In the genomic region with DNA sequence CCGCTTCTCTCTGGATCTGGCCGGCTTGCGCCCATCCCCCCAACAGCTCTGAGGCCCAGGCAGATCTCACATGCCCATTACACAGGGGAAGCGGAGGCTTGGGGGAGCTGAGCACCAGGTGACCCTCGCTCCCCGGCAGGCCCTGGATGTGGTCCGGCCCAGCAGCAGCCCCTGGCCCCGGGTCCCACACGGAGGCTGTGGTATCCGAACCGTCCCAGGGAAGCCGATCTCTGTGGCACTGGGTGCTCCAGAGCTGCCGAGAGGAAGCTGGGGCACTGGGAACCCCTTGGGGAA, we compare ENCODE assay signal across 16 cellular contexts. TPM values are rescaled to one million over a fixed set of nuclear protein-coding genes. Genes with fewer than 3 reads are reported as not detected.
DNase-seq lines count a peak whose midpoint lies in the region; ATAC-seq and TF ChIP-seq lines count a peak whose summit lies in the region.
"Had no signal": no experiment of that assay in that cellular context is flagged by ENCODE, and none has a peak within 500 bp of the region (broad histone marks: within the 10 kb centered on the region; RNA-seq: fewer than 3 reads in every experiment).

No MANE protein-coding gene starts in this region.

- H3K27ac Mint-ChIP-seq in stimulated activated effector memory CD8-positive, alpha-beta T cell treated with anti-CD3 and anti-CD28 coated beads, Interleukin-12 subunit alpha, Interleukin-12 subunit beta, amount 100 ng/mL, for 72 hours = peak overlapping the region; percentile 89
- H3K27ac Mint-ChIP-seq: B cell; CD4-positive, alpha-beta T cell; HFFc6 had no signal

- H4K8ac ChIP-seq in mesenchymal stem cell (ENCODE audit: low read length) = no peak overlapping the region

- no peaks in the 10 kb centered on the region for H3K9me3 Mint-ChIP-seq in stimulated activated effector memory CD8-positive, alpha-beta T cell treated with anti-CD3 and anti-CD28 coated beads, Interleukin-12 subunit alpha, Interleukin-12 subunit beta, amount 100 ng/mL, for 72 hours
- H3K9me3 Mint-ChIP-seq: CD4-positive, alpha-beta T cell had no signal

- H2BK120ac ChIP-seq in mesenchymal stem cell (ENCODE audit: low read depth, low read length) = no peak overlapping the region

- no peak overlapping the region for H4K91ac ChIP-seq in mesenchymal stem cell (ENCODE audit: low read length)

- H3K4me1 ChIP-seq in iPS-18a (ENCODE audit: control insufficient read depth, low read depth, low read length) = peaks cover 4% of the 10 kb centered on the region
- peaks cover 7% of the 10 kb centered on the region for H3K4me1 ChIP-seq in mesenchymal stem cell (ENCODE audit: control insufficient read depth, insufficient read depth, low read depth, low read length)

- H3K27me3 ChIP-seq in H7 (ENCODE audit: control insufficient read depth, insufficient read depth, low read length) (no peaks in the 10 kb centered on the region), WERI-Rb-1 (ENCODE audit: insufficient read depth, low read depth, severe bottlenecking) (no peaks in the 10 kb centered on the region), iPS-18a (ENCODE audit: control insufficient read depth, insufficient read depth, low read length) (no peaks in the 10 kb centered on the region), mesenchymal stem cell (ENCODE audit: control insufficient read depth in 1 of 2, insufficient read depth in 1 of 2, low read length in 2 of 2) (no peaks in the 10 kb centered on the region)

- DNase-seq in H7 = peak; percentile 84
- peak; percentile 27 for DNase-seq in WERI-Rb-1
- DNase-seq in stimulated activated effector memory CD8-positive, alpha-beta T cell treated with anti-CD3 and anti-CD28 coated beads, Interleukin-12 subunit alpha, Interleukin-12 subunit beta, amount 100 ng/mL, for 72 hours (ENCODE audit: low spot score in 2 of 2) = no peak
- DNase-seq in mesenchymal stem cell = no peak
- no peak for DNase-seq in MV-4-11 (lab: John Stamatoyannopoulos, UW)
- DNase-seq: ACHN; C1 segment of cervical spinal cord; CD4-positive, alpha-beta T cell; DMS79; GOT3; HCEC 1CT; HFFc6 had no signal

- no peak overlapping the region for H3K23ac ChIP-seq in mesenchymal stem cell (ENCODE audit: low read length in 2 of 2)

- no peak overlapping the region for H3K4ac ChIP-seq in mesenchymal stem cell (ENCODE audit: low read depth in 1 of 2, low read length in 2 of 2)

- peaks cover 15% of the 10 kb centered on the region for H3K4me1 Mint-ChIP-seq in stimulated activated effector memory CD8-positive, alpha-beta T cell treated with anti-CD3 and anti-CD28 coated beads, Interleukin-12 subunit alpha, Interleukin-12 subunit beta, amount 100 ng/mL, for 72 hours
- H3K4me1 Mint-ChIP-seq: B cell had no signal

- no peak for TF ChIP-seq CTCF in WERI-Rb-1 (IDR thresholded peaks at IDR 0.05; ENCODE audit: low read depth, low read length)

- no peak for ATAC-seq in stimulated activated effector memory CD8-positive, alpha-beta T cell treated with anti-CD3 and anti-CD28 coated beads, Interleukin-12 subunit alpha, Interleukin-12 subunit beta, amount 100 ng/mL, for 72 hours
- no peak for ATAC-seq in GM21825 (IDR thresholded peaks at IDR 0.05; ENCODE audit: unreplicated experiment)
- ATAC-seq: GM12878 had no signal

- H3K4me3 ChIP-seq in H7 (ENCODE audit: insufficient read depth, low read depth, low read length) = no peak overlapping the region
- no peak overlapping the region for H3K4me3 ChIP-seq in WERI-Rb-1 (ENCODE audit: low read depth, low read length)
- H3K4me3 ChIP-seq in iPS-18a (ENCODE audit: low read length) = no peak overlapping the region
- H3K4me3 ChIP-seq in mesenchymal stem cell (ENCODE audit: insufficient read depth in 1 of 2, low read depth in 1 of 2, low read length in 2 of 2) = no peak overlapping the region
- H3K4me3 ChIP-seq: GM12878 had no signal

- 94% methylated on average over 13 of the region's 13 CpGs for WGBS in mesenchymal stem cell

- no peak overlapping the region for H2BK15ac ChIP-seq in mesenchymal stem cell (ENCODE audit: low read depth, poor library complexity, severe bottlenecking)

- peaks cover 41% of the 10 kb centered on the region for H3K36me3 Mint-ChIP-seq in stimulated activated effector memory CD8-positive, alpha-beta T cell treated with anti-CD3 and anti-CD28 coated beads, Interleukin-12 subunit alpha, Interleukin-12 subunit beta, amount 100 ng/mL, for 72 hours

- H3K9me3 ChIP-seq in WERI-Rb-1 (ENCODE audit: severe bottlenecking) (no peaks in the 10 kb centered on the region), iPS-18a (ENCODE audit: control insufficient read depth, low read depth, low read length) (no peaks in the 10 kb centered on the region), mesenchymal stem cell (ENCODE audit: control insufficient read depth, low read length) (no peaks in the 10 kb centered on the region)

- no peak overlapping the region for H2AFZ ChIP-seq in mesenchymal stem cell (ENCODE audit: low read depth, low read length)

- no peak overlapping the region for H2BK12ac ChIP-seq in mesenchymal stem cell (ENCODE audit: low read length in 2 of 2)

- H3K36me3 ChIP-seq in H7 (replicated peaks; ENCODE audit: control insufficient read depth, insufficient read depth, low read length) (peaks cover 2% of the 10 kb centered on the region), WERI-Rb-1 (peaks cover 9% of the 10 kb centered on the region), iPS-18a (ENCODE audit: control insufficient read depth, low read depth, low read length) (no peaks in the 10 kb centered on the region), mesenchymal stem cell (ENCODE audit: control insufficient read depth in 1 of 2, insufficient read depth in 2 of 2, low read depth in 1 of 2, low read length in 2 of 2) (peaks cover 66 to 87% of the 10 kb centered on the region in 2 experiments)

- H2BK5ac ChIP-seq in mesenchymal stem cell (ENCODE audit: low read depth, low read length, poor library complexity, severe bottlenecking) = no peak overlapping the region

- no peak overlapping the region for H3K14ac ChIP-seq in mesenchymal stem cell (ENCODE audit: low read length in 2 of 2)

- H3K79me1 ChIP-seq in mesenchymal stem cell (replicated peaks; ENCODE audit: low read length, poor library complexity, severe bottlenecking) = peaks cover 60% of the 10 kb centered on the region

- H3K18ac ChIP-seq in mesenchymal stem cell (ENCODE audit: low read depth in 1 of 2, low read length in 2 of 2) = no peak overlapping the region

- H3K4me2 ChIP-seq in mesenchymal stem cell (ENCODE audit: low read length, poor library complexity, severe bottlenecking) = no peak overlapping the region

- H3K27ac ChIP-seq in WERI-Rb-1 (peak overlapping the region; percentile 10; the same call in 1 of the 2 replicates), iPS-18a (ENCODE audit: low read length) (no peak overlapping the region), mesenchymal stem cell (ENCODE audit: low read length, poor library complexity, severe bottlenecking) (no peak overlapping the region)

- H3K9ac ChIP-seq in iPS-18a (ENCODE audit: low read length) (peak overlapping the region; percentile 32), mesenchymal stem cell (ENCODE audit: low read length) (no peak overlapping the region)

- no peak overlapping the region for H3K4me3 Mint-ChIP-seq in stimulated activated effector memory CD8-positive, alpha-beta T cell treated with anti-CD3 and anti-CD28 coated beads, Interleukin-12 subunit alpha, Interleukin-12 subunit beta, amount 100 ng/mL, for 72 hours
- H3K4me3 Mint-ChIP-seq: B cell; CD4-positive, alpha-beta T cell; HFFc6 had no signal

- H2AK5ac ChIP-seq in mesenchymal stem cell (ENCODE audit: low read length, severe bottlenecking) = no peak overlapping the region

RNA-seq across cellular contexts. Expression of gene SBNO2, which starts 27.7 kb away (rescaled TPM):
- 31.4 and 41.3 TPM in 2 replicates for total RNA-seq in H7 (2014; rRNA removed; shearing (Covaris generic))
- 32.3 TPM for polyA plus RNA-seq in mesenchymal stem cell (2013, experiment 1 of 2)
- 31.7 TPM for polyA plus RNA-seq in mesenchymal stem cell (2013, experiment 2 of 2)

RNA-seq across cellular contexts. Expression of gene GPX4, which starts 42.6 kb away (rescaled TPM):
- 620 and 671 TPM in 2 replicates for total RNA-seq in H7 (2014; rRNA removed; shearing (Covaris generic))
- polyA plus RNA-seq in mesenchymal stem cell (2013, experiment 1 of 2) = 676 TPM
- polyA plus RNA-seq in mesenchymal stem cell (2013, experiment 2 of 2) = 686 TPM

RNA-seq across cellular contexts. Expression of gene POLR2E, which starts 51.2 kb away (rescaled TPM):
- 226 and 283 TPM in 2 replicates for total RNA-seq in H7 (2014; rRNA removed; shearing (Covaris generic))
- polyA plus RNA-seq in mesenchymal stem cell (2013, experiment 1 of 2) = 152 TPM
- polyA plus RNA-seq in mesenchymal stem cell (2013, experiment 2 of 2) = 153 TPM

RNA-seq across cellular contexts. Expression of gene STK11, which starts 59.2 kb away (rescaled TPM):
- 96.3 and 99.0 TPM in 2 replicates for total RNA-seq in H7 (2014; rRNA removed; shearing (Covaris generic))
- polyA plus RNA-seq in mesenchymal stem cell (2013, experiment 1 of 2) = 31.4 TPM
- polyA plus RNA-seq in mesenchymal stem cell (2013, experiment 2 of 2) = 31.8 TPM

Comparison
In these comparisons a context has a peak if more than half of its experiments do, and no peak if none do; other contexts are left out.
1. DNase-seq: peak in H7 (single experiment) and WERI-Rb-1 (single experiment); none in stimulated activated effector memory CD8-positive, alpha-beta T cell treated with anti-CD3 and anti-CD28 coated beads, Interleukin-12 subunit alpha, Interleukin-12 subunit beta, amount 100 ng/mL, for 72 hours (0 of 2), mesenchymal stem cell (single experiment) and MV-4-11 (single experiment).